Comparison of ENCODE assay signal across 14 cellular contexts in the genomic region with DNA sequence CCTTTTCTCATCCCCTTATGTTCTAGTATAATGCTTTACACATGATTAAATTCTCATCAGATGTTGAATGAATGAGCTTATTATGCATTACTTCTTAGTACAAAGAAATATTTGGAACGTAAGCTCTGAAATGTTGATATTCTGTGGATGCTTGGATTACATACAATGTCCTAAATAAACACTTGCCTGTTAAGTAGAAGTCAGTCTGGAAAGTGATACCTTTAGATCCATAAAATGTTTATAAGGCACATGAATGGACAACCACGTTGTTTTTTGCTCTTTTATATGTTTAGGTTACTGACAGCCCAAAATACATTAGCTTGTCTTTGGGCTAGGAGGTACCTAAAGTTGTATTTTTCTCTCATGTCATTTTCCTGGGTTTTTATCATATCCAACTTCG.
DNase-seq lines count a peak whose midpoint lies in the region; ATAC-seq and TF ChIP-seq lines count a peak whose summit lies in the region.
"Had no signal": no experiment of that assay in that cellular context is flagged by ENCODE, and none has a peak within 500 bp of the region (broad histone marks: within the 10 kb centered on the region; RNA-seq: fewer than 3 reads in every experiment).

No MANE protein-coding gene starts in this region.

- H3K4me3 ChIP-seq in breast epithelium (no peak overlapping the region), HEK293 (ENCODE audit: low read depth, low read length) (no peak overlapping the region), gastroesophageal sphincter (no peak overlapping the region), foreskin fibroblast (ENCODE audit: low read depth in 1 of 2, low read length in 2 of 2) (no peak overlapping the region)
- H3K4me3 ChIP-seq: BLaER1 treated with 17β-estradiol and CSF1 and Interleukin-3, amounts not matched to agents 10 nM and 100 nM had no signal

- no peak for TF ChIP-seq EP300 in gastroesophageal sphincter (IDR thresholded peaks at IDR 0.05)

- H3K4me1 ChIP-seq in breast epithelium: no peaks in the 10 kb centered on the region
- H3K4me1 ChIP-seq in HEK293 (ENCODE audit: control insufficient read depth, insufficient read depth, low read length): peaks cover 48% of the 10 kb centered on the region
- H3K4me1 ChIP-seq in gastroesophageal sphincter: peaks cover 0 to 35% (median 3%) of the 10 kb centered on the region in 3 donors

- H3K27me3 ChIP-seq in breast epithelium (no peaks in the 10 kb centered on the region), gastroesophageal sphincter (no peaks in the 10 kb centered on the region)
- H3K27me3 ChIP-seq: BLaER1 treated with 17β-estradiol and CSF1 and Interleukin-3, amounts not matched to agents 10 nM and 100 nM had no signal

- H3K4me1 Mint-ChIP-seq in MCF 10A (ENCODE audit: insufficient read depth, unreplicated experiment) (peaks cover 34% of the 10 kb centered on the region), WTC11 (peaks cover 21% of the 10 kb centered on the region), type B pancreatic cell (ENCODE audit: unreplicated experiment) (peaks cover 22% of the 10 kb centered on the region), chondrocyte (ENCODE audit: low read depth) (peaks cover 45% of the 10 kb centered on the region)

- DNase-seq in MCF 10A (ENCODE audit: unreplicated experiment) (no peak), breast epithelium (ENCODE audit: low spot score in 2 of 2) (no peak), WTC11 (ENCODE audit: low spot score) (no peak), type B pancreatic cell (ENCODE audit: extremely low spot score, unreplicated experiment) (no peak), chondrocyte (ENCODE audit: low spot score) (no peak), foreskin fibroblast (no peak)
- DNase-seq: ACHN; CD4-positive, alpha-beta T cell; GOT3; H9 had no signal

- H3K4me3 Mint-ChIP-seq in MCF 10A (ENCODE audit: unreplicated experiment) (no peak overlapping the region), WTC11 (no peak overlapping the region), type B pancreatic cell (no peak overlapping the region), chondrocyte (ENCODE audit: unreplicated experiment) (no peak overlapping the region)
- H3K4me3 Mint-ChIP-seq: CD4-positive, alpha-beta T cell; H9 had no signal

- H3K27me3 Mint-ChIP-seq in MCF 10A (ENCODE audit: insufficient read depth, unreplicated experiment) (no peaks in the 10 kb centered on the region), WTC11 (ENCODE audit: low read depth) (no peaks in the 10 kb centered on the region), type B pancreatic cell (no peaks in the 10 kb centered on the region), chondrocyte (ENCODE audit: low read depth) (no peaks in the 10 kb centered on the region)

- no peak for TF ChIP-seq POLR2A in breast epithelium (IDR thresholded peaks at IDR 0.05)
- TF ChIP-seq POLR2A in gastroesophageal sphincter (IDR thresholded peaks at IDR 0.05): no peak

- intact Hi-C loops in MCF 10A (cut with micrococcal nuclease): no loop called here
- intact Hi-C loops in breast epithelium (cut with DNase I; ENCODE audit: low total_unique reads): no loop called here

- CTCF ChIA-PET in MCF 10A (lab: Yijun Ruan, JAX) (interaction anchor here (0.6 to 1.4 kb wide), 4 partner anchors 11 to 700 kb away, joined by 3 to 4 read pairs (median 3); no protein-coding TSS in a partner anchor), HEK293 (lab: Yijun Ruan, JAX) (no interaction called here), WTC11 (lab: Charles Lee) (interaction anchor here (1.3 kb wide), 1 partner anchor 29 kb away, joined by 4 read pairs; no protein-coding TSS in a partner anchor)

- H3K27ac Mint-ChIP-seq in MCF 10A (ENCODE audit: low read depth, unreplicated experiment) (peak overlapping the region; percentile 65), WTC11 (0 out of 2 replicates have a peak overlapping the region, but pooled peaks have one; percentile 2), type B pancreatic cell (peak overlapping the region; percentile 14), chondrocyte (ENCODE audit: unreplicated experiment) (no peak overlapping the region)
- H3K27ac Mint-ChIP-seq: CD4-positive, alpha-beta T cell had no signal

- WGBS in gastroesophageal sphincter (ENCODE audit: low coverage in 1 of 2), 2 donors: 53 to 57% methylated on average over 2 to 3 of the region's 3 CpGs

- H3K36me3 Mint-ChIP-seq in MCF 10A (ENCODE audit: insufficient read depth, unreplicated experiment) (peaks cover 24% of the 10 kb centered on the region), WTC11 (0 out of 2 replicates have a peak, but pooled peaks cover 2% of the 10 kb centered on the region), type B pancreatic cell (peaks cover 9% of the 10 kb centered on the region), chondrocyte (ENCODE audit: low read depth) (no peaks in the 10 kb centered on the region)

- POLR2A ChIA-PET in MCF 10A (lab: Yijun Ruan, JAX) (interaction anchor here (1.9 to 16.7 kb wide), 3 partner anchors 8 to 68 kb away, joined by 5 to 378 read pairs (median 38); no protein-coding TSS in a partner anchor), HEK293 (lab: Yijun Ruan, JAX) (no interaction called here), WTC11 (lab: Charles Lee) (interaction anchor here (0.8 kb wide), 1 partner anchor 24 kb away, joined by 4 read pairs; no protein-coding TSS in a partner anchor)

- no peak for ATAC-seq in WTC11
- ATAC-seq in gastroesophageal sphincter: no peak
- ATAC-seq: HepG2 had no signal

- no TSS peak for BruUV-seq in MCF 10A (replicated peaks; lab: Mats Ljungman, UMichigan)

- TF ChIP-seq CTCF in MCF 10A (IDR thresholded peaks at IDR 0.05; ENCODE audit: unreplicated experiment) (no peak), breast epithelium (IDR thresholded peaks at IDR 0.05) (no peak), HEK293 (tag by site-specific recombination; IDR thresholded peaks at IDR 0.05) (no peak), WTC11 (IDR thresholded peaks at IDR 0.05) (no peak), type B pancreatic cell (conservative IDR thresholded peaks at IDR 0.05) (no peak), gastroesophageal sphincter (IDR thresholded peaks at IDR 0.05) (no peak), chondrocyte (IDR thresholded peaks at IDR 0.05) (no peak), foreskin fibroblast (IDR thresholded peaks at IDR 0.05; ENCODE audit: low read depth, low read length) (no peak)

- H3K9me3 Mint-ChIP-seq in MCF 10A (ENCODE audit: unreplicated experiment) (no peaks in the 10 kb centered on the region), WTC11 (no peaks in the 10 kb centered on the region), type B pancreatic cell (no peaks in the 10 kb centered on the region), chondrocyte (ENCODE audit: low read depth) (no peaks in the 10 kb centered on the region)
- H3K9me3 Mint-ChIP-seq: CD4-positive, alpha-beta T cell; H9 had no signal

- no peaks in the 10 kb centered on the region for H3K36me3 ChIP-seq in breast epithelium
- H3K36me3 ChIP-seq in HEK293 (ENCODE audit: control insufficient read depth in 2 of 2, insufficient read depth in 1 of 2, low read length in 2 of 2): no peaks in the 10 kb centered on the region
- H3K36me3 ChIP-seq in gastroesophageal sphincter: no peaks in the 10 kb centered on the region

- H3K27ac ChIP-seq in breast epithelium (no peak overlapping the region), HEK293 (ENCODE audit: extremely low read depth, low read depth, low read length) (no peak overlapping the region), gastroesophageal sphincter (no peak overlapping the region)
- H3K27ac ChIP-seq: BLaER1 treated with 17β-estradiol and CSF1 and Interleukin-3, amounts not matched to agents 10 nM and 100 nM had no signal

- H3K9me3 ChIP-seq in breast epithelium (no peaks in the 10 kb centered on the region), HEK293 (ENCODE audit: control insufficient read depth, insufficient read depth, low read depth, low read length) (no peaks in the 10 kb centered on the region), gastroesophageal sphincter (no peaks in the 10 kb centered on the region)
- H3K9me3 ChIP-seq: BLaER1 treated with 17β-estradiol and CSF1 and Interleukin-3, amounts not matched to agents 10 nM and 100 nM had no signal

TF ChIP-seq in HEK293, 187 proteins besides CTCF, POLR2A, EP300 and RAD21 (continues in another document):
- TF ChIP-seq, protein P1, sequence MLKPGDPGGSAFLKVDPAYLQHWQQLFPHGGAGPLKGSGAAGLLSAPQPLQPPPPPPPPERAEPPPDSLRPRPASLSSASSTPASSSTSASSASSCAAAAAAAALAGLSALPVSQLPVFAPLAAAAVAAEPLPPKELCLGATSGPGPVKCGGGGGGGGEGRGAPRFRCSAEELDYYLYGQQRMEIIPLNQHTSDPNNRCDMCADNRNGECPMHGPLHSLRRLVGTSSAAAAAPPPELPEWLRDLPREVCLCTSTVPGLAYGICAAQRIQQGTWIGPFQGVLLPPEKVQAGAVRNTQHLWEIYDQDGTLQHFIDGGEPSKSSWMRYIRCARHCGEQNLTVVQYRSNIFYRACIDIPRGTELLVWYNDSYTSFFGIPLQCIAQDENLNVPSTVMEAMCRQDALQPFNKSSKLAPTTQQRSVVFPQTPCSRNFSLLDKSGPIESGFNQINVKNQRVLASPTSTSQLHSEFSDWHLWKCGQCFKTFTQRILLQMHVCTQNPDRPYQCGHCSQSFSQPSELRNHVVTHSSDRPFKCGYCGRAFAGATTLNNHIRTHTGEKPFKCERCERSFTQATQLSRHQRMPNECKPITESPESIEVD (tag by site-specific recombination; IDR thresholded peaks at IDR 0.05): peak; percentile 60
- no peak for TF ChIP-seq ZNF624 (tag by site-specific recombination; IDR thresholded peaks at IDR 0.05)
- TF ChIP-seq FEZF1 (tag by site-specific recombination; IDR thresholded peaks at IDR 0.05): peak; percentile 95
- 0 out of 2 replicates have a peak, but pooled peaks have one; percentile 9 for TF ChIP-seq OSR2 (tag by site-specific recombination; IDR thresholded peaks at IDR 0.05)

TF ChIP-seq in WTC11, 78 proteins besides CTCF, POLR2A, EP300 and RAD21 (continues in another document):
- TF ChIP-seq, protein P2, sequence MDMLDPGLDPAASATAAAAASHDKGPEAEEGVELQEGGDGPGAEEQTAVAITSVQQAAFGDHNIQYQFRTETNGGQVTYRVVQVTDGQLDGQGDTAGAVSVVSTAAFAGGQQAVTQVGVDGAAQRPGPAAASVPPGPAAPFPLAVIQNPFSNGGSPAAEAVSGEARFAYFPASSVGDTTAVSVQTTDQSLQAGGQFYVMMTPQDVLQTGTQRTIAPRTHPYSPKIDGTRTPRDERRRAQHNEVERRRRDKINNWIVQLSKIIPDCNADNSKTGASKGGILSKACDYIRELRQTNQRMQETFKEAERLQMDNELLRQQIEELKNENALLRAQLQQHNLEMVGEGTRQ (CRISPR knock-in tag; IDR thresholded peaks at IDR 0.05): no peak
- TF ChIP-seq FOXJ3 (CRISPR knock-in tag; IDR thresholded peaks at IDR 0.05; ENCODE audit: borderline replicate concordance) (no peak), NFATC4 (CRISPR knock-in tag; IDR thresholded peaks at IDR 0.05) (no peak), TP53 (CRISPR knock-in tag; IDR thresholded peaks at IDR 0.05) (no peak), CREM (CRISPR knock-in tag; IDR thresholded peaks at IDR 0.05) (no peak), ATF1 (CRISPR knock-in tag; IDR thresholded peaks at IDR 0.05) (no peak), ZNF671 (CRISPR knock-in tag; IDR thresholded peaks at IDR 0.05) (no peak), NFE2L1 (CRISPR knock-in tag; IDR thresholded peaks at IDR 0.05) (no peak)
